In the genomic region with DNA sequence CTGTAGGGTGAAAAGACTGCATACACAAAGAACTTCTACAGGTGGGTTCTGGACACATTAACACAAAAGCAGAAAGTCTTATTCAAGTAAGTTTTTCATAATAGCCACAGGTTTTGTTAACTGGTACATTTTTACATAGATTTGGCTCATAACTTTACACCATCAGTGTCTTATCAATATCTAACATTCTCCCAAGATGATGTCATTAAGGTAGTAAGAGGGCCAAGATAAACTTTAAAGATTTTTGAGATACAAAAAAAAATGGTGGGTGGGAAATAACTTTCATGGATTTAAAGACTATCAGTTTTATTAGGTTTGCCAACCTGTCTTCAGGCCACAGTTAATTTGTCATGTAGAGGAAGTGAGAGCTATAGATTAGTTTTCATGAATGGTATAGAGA, we compare ENCODE assay signal across 13 cellular contexts. TPM values are rescaled to one million over a fixed set of nuclear protein-coding genes. Genes with fewer than 3 reads are reported as not detected.
DNase-seq lines count a peak whose midpoint lies in the region; ATAC-seq and TF ChIP-seq lines count a peak whose summit lies in the region.
"Had no signal": no experiment of that assay in that cellular context is flagged by ENCODE, and none has a peak within 500 bp of the region (broad histone marks: within the 10 kb centered on the region; RNA-seq: fewer than 3 reads in every experiment).

No MANE protein-coding gene starts in this region.

- peak overlapping the region; percentile 99 for H3K4me3 Mint-ChIP-seq in stimulated activated naive CD8-positive, alpha-beta T cell treated with anti-CD3 and anti-CD28 coated beads, Interleukin-15, Interleukin-2, amounts not matched to agents 100 ng/mL and 50 ng/mL, for 24 hours
- peak overlapping the region; percentile 76 for H3K4me3 Mint-ChIP-seq in T-helper 17 cell

- no peaks in the 10 kb centered on the region for H3K9me3 ChIP-seq in T-helper 17 cell (ENCODE audit: control insufficient read depth, low read length, poor library complexity, severe bottlenecking)
- H3K9me3 ChIP-seq in ascending aorta = no peaks in the 10 kb centered on the region
- H3K9me3 ChIP-seq: colonic mucosa, uterus had no signal

- H3K36me3 ChIP-seq in ascending aorta = peaks cover 8 to 12% of the 10 kb centered on the region in 2 donors
- H3K36me3 ChIP-seq: colonic mucosa, uterus had no signal

- peaks cover 0 to 18% of the 10 kb centered on the region in 2 donors for H3K4me1 ChIP-seq in ascending aorta
- H3K4me1 ChIP-seq: colonic mucosa had no signal

- no peaks in the 10 kb centered on the region for H3K27me3 Mint-ChIP-seq in stimulated activated naive CD8-positive, alpha-beta T cell treated with anti-CD3 and anti-CD28 coated beads, Interleukin-15, Interleukin-2, amounts not matched to agents 100 ng/mL and 50 ng/mL, for 24 hours
- H3K27me3 Mint-ChIP-seq in T-helper 17 cell = no peaks in the 10 kb centered on the region

- no peaks in the 10 kb centered on the region for H3K9me3 Mint-ChIP-seq in stimulated activated naive CD8-positive, alpha-beta T cell treated with anti-CD3 and anti-CD28 coated beads, Interleukin-15, Interleukin-2, amounts not matched to agents 100 ng/mL and 50 ng/mL, for 24 hours

- no peak for ATAC-seq in stimulated activated naive CD8-positive, alpha-beta T cell treated with anti-CD3 and anti-CD28 coated beads, Interleukin-15, Interleukin-2, amounts not matched to agents 100 U/mL and 50 U/mL, for 24 hours
- no peak for ATAC-seq in T-helper 17 cell
- ATAC-seq in HG03097 (IDR thresholded peaks at IDR 0.05; ENCODE audit: low FRiP score, unreplicated experiment) = no peak

- no peak for DNase-seq in stimulated activated naive CD8-positive, alpha-beta T cell treated with anti-CD3 and anti-CD28 coated beads, Interleukin-15, Interleukin-2, amounts not matched to agents 100 U/mL and 50 U/mL, for 24 hours
- DNase-seq in T-helper 17 cell = no peak
- DNase-seq in fibroblast of mammary gland (ENCODE audit: low read depth) = no peak
- no peak for DNase-seq in NCI-H774 (lab: John Stamatoyannopoulos, UW)
- no peak for DNase-seq in ascending aorta (ENCODE audit: low spot score in 2 of 2)
- no peak for DNase-seq in cerebellar cortex (ENCODE audit: low spot score)
- DNase-seq: activated CD4-positive, alpha-beta T cell treated with anti-CD3 and anti-CD28 coated beads for 1 hour; colonic mucosa; DMS153; kidney; uterus had no signal

- H3K27ac Mint-ChIP-seq in stimulated activated naive CD8-positive, alpha-beta T cell treated with anti-CD3 and anti-CD28 coated beads, Interleukin-15, Interleukin-2, amounts not matched to agents 100 ng/mL and 50 ng/mL, for 24 hours = peak overlapping the region; percentile 99
- peak overlapping the region; percentile 99 for H3K27ac Mint-ChIP-seq in T-helper 17 cell

- TF ChIP-seq CTCF in fibroblast of mammary gland (conservative IDR thresholded peaks at IDR 0.05; ENCODE audit: control insufficient read depth, insufficient read depth, low read depth, low read length) = no peak
- TF ChIP-seq CTCF in ascending aorta (IDR thresholded peaks at IDR 0.05) = no peak

- H3K27ac ChIP-seq in ascending aorta = no peak overlapping the region
- H3K27ac ChIP-seq: colonic mucosa, uterus had no signal

- H3K27me3 ChIP-seq in ascending aorta = no peaks in the 10 kb centered on the region
- H3K27me3 ChIP-seq: colonic mucosa, uterus had no signal

- H3K4me3 ChIP-seq in fibroblast of mammary gland (ENCODE audit: control insufficient read depth, low read depth, low read length) = peak overlapping the region; percentile 98
- H3K4me3 ChIP-seq in ascending aorta = peak overlapping the region in 1 of 2 donors; percentile 10

- H3K4me1 Mint-ChIP-seq in stimulated activated naive CD8-positive, alpha-beta T cell treated with anti-CD3 and anti-CD28 coated beads, Interleukin-15, Interleukin-2, amounts not matched to agents 100 ng/mL and 50 ng/mL, for 24 hours (ENCODE audit: low read depth) = peaks cover 58% of the 10 kb centered on the region
- H3K4me1 Mint-ChIP-seq in T-helper 17 cell = peaks cover 34% of the 10 kb centered on the region

- H3K36me3 Mint-ChIP-seq in stimulated activated naive CD8-positive, alpha-beta T cell treated with anti-CD3 and anti-CD28 coated beads, Interleukin-15, Interleukin-2, amounts not matched to agents 100 ng/mL and 50 ng/mL, for 24 hours (ENCODE audit: low read depth) = peaks cover 70% of the 10 kb centered on the region
- H3K36me3 Mint-ChIP-seq in T-helper 17 cell (ENCODE audit: low read depth) = peaks cover 7% of the 10 kb centered on the region

- intact Hi-C loops in ascending aorta (cut with DNase I) = loop anchor here (5.0 to 10.0 kb wide), 2 partner anchors 277 to 700 kb away; a partner anchor contains a TSS

RNA-seq across cellular contexts. Expression of a gene that starts 1.7 kb away (rescaled TPM):
- total RNA-seq in T-helper 17 cell (10 to 100 TPM; 47.5 to 50.7 TPM), ascending aorta (13.5 TPM)
